Comparison of ENCODE assay signal across 8 cellular contexts in the genomic region with DNA sequence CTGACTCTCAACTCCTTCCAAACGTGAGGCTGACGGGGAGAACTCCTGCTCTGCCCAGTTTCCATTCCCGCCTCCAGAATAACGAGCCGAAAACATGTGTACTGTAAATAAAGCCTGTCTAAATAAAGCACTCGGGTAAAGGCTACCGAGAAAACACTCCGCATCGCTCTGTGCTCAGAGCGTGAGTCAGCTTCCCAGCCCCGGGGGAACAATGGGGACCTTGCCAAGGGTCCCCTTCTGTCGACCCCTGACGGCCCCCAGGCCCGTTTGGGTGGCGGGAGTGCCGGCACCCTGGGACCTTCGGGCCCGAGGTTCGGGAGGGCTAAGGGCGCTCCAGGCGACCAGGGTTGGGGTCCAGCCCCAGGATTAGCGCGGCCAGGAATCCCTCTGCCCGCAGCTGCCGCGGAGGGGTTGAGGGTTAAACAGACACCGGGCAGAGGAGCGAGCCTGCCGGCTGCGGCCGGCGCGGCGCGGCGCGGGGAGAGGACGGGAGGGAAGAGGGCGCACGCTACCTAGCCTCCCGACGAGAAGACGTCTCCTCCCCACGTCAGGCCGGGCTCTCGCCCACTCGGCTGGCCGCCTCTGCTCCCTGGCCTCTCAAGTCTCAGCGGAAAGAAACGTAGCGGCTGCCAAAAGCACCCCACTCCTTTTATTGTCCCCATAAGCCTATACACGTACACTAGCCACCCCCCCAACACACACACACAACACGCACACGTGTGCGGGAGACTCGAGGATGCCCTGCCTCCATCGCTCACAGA.
DNase-seq lines count a peak whose midpoint lies in the region; ATAC-seq, FAIRE-seq and TF ChIP-seq lines count a peak whose summit lies in the region.

No MANE protein-coding gene starts in this region.

- H3K9me3 ChIP-seq in KOPT-K1 (ENCODE audit: insufficient read depth, low read length, poor library complexity, severe bottlenecking) = no peaks in the 10 kb centered on the region
- H3K9me3 ChIP-seq in ascending aorta = peaks cover 5% of the 10 kb centered on the region in 2 donors
- H3K9me3 ChIP-seq in stomach = peaks cover 0 to 38% (median 4%) of the 10 kb centered on the region in 4 donors
- no peaks in the 10 kb centered on the region for H3K9me3 ChIP-seq in PC-9 (ENCODE audit: insufficient read depth, low read depth)

- no peak for TF ChIP-seq EP300 in stomach (IDR thresholded peaks at IDR 0.05)

- intact Hi-C loops in ascending aorta (cut with DNase I) = loop anchor here (2.0 to 5.0 kb wide), 8 partner anchors 85 to 1210 kb away; a partner anchor contains a TSS
- intact Hi-C loops in stomach (cut with DNase I; ENCODE audit: low total_unique reads) = no loop called here
- intact Hi-C loops in PC-9 (cut with micrococcal nuclease; ENCODE audit: unreplicated experiment) = no loop called here

- no peak for ATAC-seq in GM21786 (IDR thresholded peaks at IDR 0.05; ENCODE audit: unreplicated experiment)

- H3K4me2 ChIP-seq in PC-9 = no peak overlapping the region

- H3K4me3 ChIP-seq in ascending aorta (peak overlapping the region; percentile 55 to 67), kidney epithelial cell (ENCODE audit: low read depth, low read length) (peak overlapping the region; percentile 5), stomach (peak overlapping the region; percentile 50 to 55 (median 52)), PC-9 (no peak overlapping the region)

- H4K20me1 ChIP-seq in PC-9 (ENCODE audit: insufficient read depth) = no peaks in the 10 kb centered on the region

- DNase-seq in GM18507 (ENCODE audit: extremely low spot score, insufficient read length, low read depth) (no peak), ascending aorta (ENCODE audit: low spot score in 2 of 2) (peak in 1 of 2 donors; percentile 70), kidney epithelial cell (ENCODE audit: low read depth) (no peak), stomach (peak; percentile 45), erythroblast (lab: John Stamatoyannopoulos, UW) (no peak), PC-9 (no peak)

- H3K27ac ChIP-seq in KOPT-K1 (ENCODE audit: low read depth, low read length, poor library complexity, severe bottlenecking) = peak overlapping the region; percentile 76
- peak overlapping the region; percentile 92 to 97 for H3K27ac ChIP-seq in ascending aorta
- peak overlapping the region; percentile 87 to 92 (median 89) for H3K27ac ChIP-seq in stomach
- no peak overlapping the region for H3K27ac ChIP-seq in PC-9

- no peak for TF ChIP-seq POLR2A in stomach (IDR thresholded peaks at IDR 0.05)
- TF ChIP-seq POLR2A in erythroblast (IDR thresholded peaks at IDR 0.05; ENCODE audit: low read length) = no peak

- H3K9me2 ChIP-seq in PC-9 (ENCODE audit: insufficient read depth) = no peaks in the 10 kb centered on the region

- WGBS in stomach, 5 donors = 6 to 22% (median 7%) methylated on average over 8 to 57 of the region's 57 CpGs

- H3F3A ChIP-seq in PC-9 (ENCODE audit: insufficient read depth, low read depth) = no peaks in the 10 kb centered on the region

- no TSS peak for BruUV-seq in PC-9 (replicated peaks; lab: Mats Ljungman, UMichigan)

- POLR2A ChIA-PET in PC-9 (lab: Charles Lee; ENCODE audit: unreplicated experiment) = no interaction called here

- H3K4me1 ChIP-seq in ascending aorta = peaks cover 0 to 9% of the 10 kb centered on the region in 2 donors
- H3K4me1 ChIP-seq in stomach = peaks cover 5 to 65% (median 38%) of the 10 kb centered on the region in 4 donors
- H3K4me1 ChIP-seq in PC-9 (replicated peaks; ENCODE audit: insufficient read depth) = no peaks in the 10 kb centered on the region

- CTCF ChIA-PET in PC-9 (lab: Charles Lee) = no interaction called here

- no peaks in the 10 kb centered on the region for H3K36me3 ChIP-seq in KOPT-K1 (ENCODE audit: insufficient read depth, low read length)
- H3K36me3 ChIP-seq in ascending aorta = no peaks in the 10 kb centered on the region
- H3K36me3 ChIP-seq in kidney epithelial cell (ENCODE audit: control insufficient read depth, insufficient read depth, low read length) = no peaks in the 10 kb centered on the region
- H3K36me3 ChIP-seq in stomach = no peaks in the 10 kb centered on the region
- H3K36me3 ChIP-seq in PC-9 (ENCODE audit: low read depth) = no peaks in the 10 kb centered on the region

- H3K79me2 ChIP-seq in PC-9 (ENCODE audit: low read depth) = no peaks in the 10 kb centered on the region

- H2AFZ ChIP-seq in PC-9 = no peak overlapping the region

- H3K27me3 ChIP-seq in ascending aorta (peaks cover 10% of the 10 kb centered on the region), kidney epithelial cell (ENCODE audit: control insufficient read depth, insufficient read depth, low read length) (peaks cover 47% of the 10 kb centered on the region), stomach (peaks cover 16 to 61% (median 35%) of the 10 kb centered on the region in 3 donors), PC-9 (ENCODE audit: insufficient read depth, low read depth) (no peaks in the 10 kb centered on the region)

- TF ChIP-seq CTCF in ascending aorta (IDR thresholded peaks at IDR 0.05) (no peak), kidney epithelial cell (IDR thresholded peaks at IDR 0.05; ENCODE audit: insufficient read depth, low read length, poor library complexity, severe bottlenecking) (no peak), stomach (IDR thresholded peaks at IDR 0.05) (no peak), PC-9 (conservative IDR thresholded peaks at IDR 0.05) (no peak)

- peak; percentile 45 for FAIRE-seq in GM18507 (lab: Jason Lieb, UNC)
